8 cellular contexts compared by ENCODE assay signal in the genomic region with DNA sequence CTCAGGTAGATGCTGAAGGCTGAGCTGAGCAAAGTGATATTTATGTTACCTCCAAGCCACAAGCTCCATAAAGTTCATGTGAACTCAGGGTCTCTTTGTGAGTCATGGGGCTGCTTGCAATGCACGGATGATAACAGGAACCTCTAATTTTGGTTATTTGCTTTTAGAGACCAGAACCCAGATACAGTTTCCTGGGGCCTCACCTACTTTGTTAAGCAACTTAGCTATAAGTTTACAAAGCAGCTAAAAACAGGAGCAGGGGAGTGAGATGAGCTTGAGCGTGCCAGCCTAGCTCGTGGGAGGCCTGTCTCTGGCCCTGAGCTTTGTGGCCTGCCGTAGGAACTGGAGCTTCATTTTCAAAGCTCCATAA. TPM values are rescaled to one million over a fixed set of nuclear protein-coding genes. Genes with fewer than 3 reads are reported as not detected.
DNase-seq lines count a peak whose midpoint lies in the region; ATAC-seq, FAIRE-seq and TF ChIP-seq lines count a peak whose summit lies in the region.

No MANE protein-coding gene starts in this region.

- DNase-seq in activated CD4-positive, alpha-beta T cell treated with anti-CD3 and anti-CD28 coated beads, Interleukin-2, amount 50 U/mL, for 1 hour, result peak; percentile 32
- DNase-seq in stimulated activated CD4-positive, alpha-beta T cell treated with anti-CD3 and anti-CD28 coated beads, TNF-alpha, amount 100 ng/mL, for 1 hour (ENCODE audit: low read depth in 3 of 3, low spot score in 1 of 3), result peak in 2 of 3 donors; percentile 22 to 24
- DNase-seq in NCI-H146 (lab: John Stamatoyannopoulos, UW) (no peak), urothelium cell line (ENCODE audit: low spot score) (no peak), progenitor cell of endocrine pancreas (ENCODE audit: low spot score, unreplicated experiment) (no peak)

- ATAC-seq in GM19351 (IDR thresholded peaks at IDR 0.05; ENCODE audit: unreplicated experiment), result peak; percentile 53
- peak; percentile 40 for ATAC-seq in HG03175 (IDR thresholded peaks at IDR 0.05; ENCODE audit: unreplicated experiment)
- no peak for ATAC-seq in gastroesophageal sphincter

- no peak for TF ChIP-seq POLR2A in gastroesophageal sphincter (IDR thresholded peaks at IDR 0.05)

- H3K4me3 ChIP-seq in gastroesophageal sphincter, result no peak overlapping the region

- no peak for TF ChIP-seq EP300 in gastroesophageal sphincter (IDR thresholded peaks at IDR 0.05)

- H3K27ac ChIP-seq in gastroesophageal sphincter, result peak overlapping the region; percentile 60 to 87 (median 79)

- peaks cover 7% of the 10 kb centered on the region for H3K4me1 Mint-ChIP-seq in progenitor cell of endocrine pancreas (ENCODE audit: low read depth)

- no peak overlapping the region for H3K27ac Mint-ChIP-seq in progenitor cell of endocrine pancreas

- H3K27me3 Mint-ChIP-seq in progenitor cell of endocrine pancreas, result no peaks in the 10 kb centered on the region

- no peaks in the 10 kb centered on the region for H3K27me3 ChIP-seq in gastroesophageal sphincter

- WGBS in gastroesophageal sphincter (ENCODE audit: low coverage in 1 of 2), 2 donors, result 47% methylated on average over 4 of the region's 4 CpGs; no CpG with 5 or more reads in 1 of the 2 donors

- no peak for TF ChIP-seq CTCF in gastroesophageal sphincter (IDR thresholded peaks at IDR 0.05)
- no peak for TF ChIP-seq CTCF in progenitor cell of endocrine pancreas (IDR thresholded peaks at IDR 0.05; ENCODE audit: unreplicated experiment)

- peaks cover 5 to 74% (median 21%) of the 10 kb centered on the region in 3 donors for H3K4me1 ChIP-seq in gastroesophageal sphincter

- no peak overlapping the region for H3K4me3 Mint-ChIP-seq in progenitor cell of endocrine pancreas (ENCODE audit: low read depth)

- H3K36me3 Mint-ChIP-seq in progenitor cell of endocrine pancreas (ENCODE audit: insufficient read depth), result peaks cover 6% of the 10 kb centered on the region

- no peak for FAIRE-seq in urothelium cell line (lab: Jason Lieb, UNC)

- H3K9me3 Mint-ChIP-seq in progenitor cell of endocrine pancreas (ENCODE audit: low read depth), result no peaks in the 10 kb centered on the region

- H3K9me3 ChIP-seq in gastroesophageal sphincter, result no peaks in the 10 kb centered on the region

- H3K36me3 ChIP-seq in gastroesophageal sphincter, result peaks cover 0 to 8% of the 10 kb centered on the region in 2 donors

RNA-seq across cellular contexts. Expression of a gene that starts 29.2 kb away (rescaled TPM):
- 100 to 1,000 TPM in 1 of 4 donors, 10 to 100 TPM in 3; 39.7 to 101 (median 58.8) TPM for total RNA-seq in gastroesophageal sphincter
- 154 and 156 TPM in 2 replicates for total RNA-seq in progenitor cell of endocrine pancreas

RNA-seq across cellular contexts. Expression of a gene that starts 52.7 kb away (rescaled TPM):
- total RNA-seq in gastroesophageal sphincter, result not detected
- total RNA-seq in progenitor cell of endocrine pancreas, result not detected in 2 replicates

Comparison
In these comparisons a context has a peak if more than half of its experiments do, and no peak if none do; other contexts are left out.
1. DNase-seq: peak in activated CD4-positive, alpha-beta T cell treated with anti-CD3 and anti-CD28 coated beads, Interleukin-2, amount 50 U/mL, for 1 hour (single experiment) and stimulated activated CD4-positive, alpha-beta T cell treated with anti-CD3 and anti-CD28 coated beads, TNF-alpha, amount 100 ng/mL, for 1 hour (2 of 3); none in NCI-H146 (single experiment), urothelium cell line (single experiment) and progenitor cell of endocrine pancreas (single experiment).